18 cellular contexts compared by ENCODE assay signal in genomic region chr6:33170176-33171095, GRCh38. TPM values are rescaled to one million over a fixed set of nuclear protein-coding genes. Genes with fewer than 3 reads are reported as not detected.
DNase-seq lines count a peak whose midpoint lies in the region; ATAC-seq, FAIRE-seq and TF ChIP-seq lines count a peak whose summit lies in the region.
"Had no signal": no experiment of that assay in that cellular context is flagged by ENCODE, and none has a peak within 500 bp of the region (broad histone marks: within the 10 kb centered on the region; RNA-seq: fewer than 3 reads in every experiment).

No MANE protein-coding gene starts in this region.

- no peaks in the 10 kb centered on the region for H3K9me2 ChIP-seq in GM23248 (ENCODE audit: insufficient read depth)

- H3K4me2 ChIP-seq in GM23248 (ENCODE audit: unreplicated experiment) (no peak overlapping the region), K562 (ENCODE audit: insufficient read depth, low read length) (no peak overlapping the region)

- TF ChIP-seq RAD21 in K562 (CRISPR knock-in tag; conservative IDR thresholded peaks at IDR 0.05 in 1 of 2, IDR thresholded peaks at IDR 0.05 in 1 of 2): no peak

- no peaks in the 10 kb centered on the region for H4K20me1 ChIP-seq in GM23248 (ENCODE audit: insufficient read depth)
- H4K20me1 ChIP-seq in K562 (replicated peaks; ENCODE audit: control insufficient read depth, insufficient read depth, low read length): peaks cover 4% of the 10 kb centered on the region; the same call in 1 of the 2 replicates

- CTCF ChIA-PET in K562 (lab: Yijun Ruan, JAX; ENCODE audit: low intra/inter-chr PET ratio): interaction anchor here (1.1 to 2.7 kb wide), 2 partner anchors 23 to 47 kb away, joined by 3 to 20 read pairs; no protein-coding TSS in a partner anchor

- TF ChIP-seq POLR2A in K562 (conservative IDR thresholded peaks at IDR 0.05) (no peak), spleen (IDR thresholded peaks at IDR 0.05) (no peak), Peyer's patch (IDR thresholded peaks at IDR 0.05) (no peak), upper lobe of left lung (IDR thresholded peaks at IDR 0.05) (no peak)

- TF ChIP-seq CTCF in K562 (IDR thresholded peaks at IDR 0.05 in 2 of 3, conservative IDR thresholded peaks at IDR 0.05 in 1 of 3; ENCODE audit: insufficient read depth in 2 of 3, low read depth in 1 of 3, low read length in 3 of 3): no peak
- no peak for TF ChIP-seq CTCF in spleen (IDR thresholded peaks at IDR 0.05 in 8 of 11, conservative IDR thresholded peaks at IDR 0.05 in 3 of 11)
- no peak for TF ChIP-seq CTCF in Peyer's patch (IDR thresholded peaks at IDR 0.05)
- no peak for TF ChIP-seq CTCF in upper lobe of left lung (IDR thresholded peaks at IDR 0.05)

- H3F3A ChIP-seq in GM23248 (ENCODE audit: insufficient read depth): no peaks in the 10 kb centered on the region

- H3K9me3 ChIP-seq in GM23248 (ENCODE audit: low read depth) (no peaks in the 10 kb centered on the region), K562 (replicated peaks; ENCODE audit: control insufficient read depth, insufficient read depth, low read depth, low read length) (no peaks in the 10 kb centered on the region), spleen (no peaks in the 10 kb centered on the region), Peyer's patch (no peaks in the 10 kb centered on the region), upper lobe of left lung (no peaks in the 10 kb centered on the region)
- H3K9me3 ChIP-seq: heart left ventricle had no signal

- POLR2A ChIA-PET in K562 (lab: Yijun Ruan, JAX): interaction anchor here (1.1 kb wide), 1 partner anchor 79 kb away, joined by 4 read pairs; no protein-coding TSS in a partner anchor

- no peak for FAIRE-seq in K562 (lab: Jason Lieb, UNC)
- FAIRE-seq: A204.1 had no signal

- H3K9ac ChIP-seq in GM23248 (no peak overlapping the region), K562 (ENCODE audit: insufficient read depth in 1 of 2, low read depth in 2 of 2, low read length in 2 of 2) (peak overlapping the region in 1 of 2 experiments; percentile 59; a peak in 1 of 4 replicates)

- H2AFZ ChIP-seq in GM23248 (no peak overlapping the region), K562 (ENCODE audit: low read depth, low read length) (no peak overlapping the region)

- WGBS in GM23248 (ENCODE audit: low coverage in 1 of 2, low lambda C conversion rate in 2 of 2, missing lambda C conversion rate in 2 of 2), 2 experiments: 83 to 90% methylated on average over 8 to 10 of the region's 10 CpGs
- WGBS in K562 (ENCODE audit: insufficient coverage, low coverage, missing lambda C conversion rate): 32% methylated on average over 9 of the region's 10 CpGs
- WGBS in spleen, 5 donors: 70 to 77% (median 74%) methylated on average over 10 of the region's 10 CpGs
- 82 to 88% methylated on average over 7 to 10 of the region's 10 CpGs for WGBS in upper lobe of left lung, 2 donors

- intact Hi-C loops in K562 (cut with micrococcal nuclease) (no loop called here), spleen (cut with DNase I; ENCODE audit: low total_unique reads) (no loop called here)

- H3K4me3 ChIP-seq in GM23248 (no peak overlapping the region), K562 (no peak overlapping the region), spleen (no peak overlapping the region), Peyer's patch (no peak overlapping the region), upper lobe of left lung (no peak overlapping the region)
- H3K4me3 ChIP-seq: heart left ventricle had no signal

- DNase-seq in activated CD4-positive, CD25-positive, alpha-beta regulatory T cell treated with anti-CD3 and anti-CD28 coated beads, Interleukin-2, amount 50 U/mL, for 72 hours: peak; percentile 27
- DNase-seq in GM23248 (peak; percentile 14), K562 (ENCODE audit: extremely low read depth in 1 of 4, low spot score in 3 of 4) (no peak), spleen (peak; percentile 57), Peyer's patch (no peak), upper lobe of left lung (no peak)
- DNase-seq: activated T-cell treated with anti-CD3 and anti-CD28 coated beads, Interleukin-2, amount 50 U/mL, for 72 hours; Calu3; H9; heart left ventricle; KBM-7; left colon; NCI-H187 treated with DMSO at 0.1 percent for 48 hours; NCI-H69 had no signal

- H3K36me3 ChIP-seq in GM23248 (ENCODE audit: low read depth) (no peaks in the 10 kb centered on the region), K562 (ENCODE audit: control insufficient read depth, insufficient read depth, low read length) (no peaks in the 10 kb centered on the region), spleen (no peaks in the 10 kb centered on the region), Peyer's patch (no peaks in the 10 kb centered on the region), upper lobe of left lung (no peaks in the 10 kb centered on the region)
- H3K36me3 ChIP-seq: heart left ventricle had no signal

- in situ Hi-C loops in GM23248 (cut with MboI): no loop called here
- in situ Hi-C loops in K562 (cut with MboI): no loop called here

- TF ChIP-seq EP300 in K562 (IDR thresholded peaks at IDR 0.05; ENCODE audit: low read length): no peak
- TF ChIP-seq EP300 in upper lobe of left lung (IDR thresholded peaks at IDR 0.05): no peak

- H3K79me2 ChIP-seq in GM23248 (ENCODE audit: insufficient read depth) (no peaks in the 10 kb centered on the region), K562 (ENCODE audit: control insufficient read depth, insufficient read depth, low read length) (no peaks in the 10 kb centered on the region)

- no peaks in the 10 kb centered on the region for H3K4me1 ChIP-seq in GM23248 (ENCODE audit: insufficient read depth)
- peaks cover 0 to 9% of the 10 kb centered on the region in 2 experiments; a peak in 1 of 5 replicates for H3K4me1 ChIP-seq in K562 (replicated peaks in 1 of 2; ENCODE audit: control insufficient read depth in 2 of 2, insufficient read depth in 2 of 2, low read length in 2 of 2)
- no peaks in the 10 kb centered on the region for H3K4me1 ChIP-seq in spleen
- no peaks in the 10 kb centered on the region for H3K4me1 ChIP-seq in Peyer's patch
- H3K4me1 ChIP-seq in upper lobe of left lung: no peaks in the 10 kb centered on the region
- H3K4me1 ChIP-seq: heart left ventricle had no signal

- no peak for ATAC-seq in activated CD4-positive, CD25-positive, alpha-beta regulatory T cell treated with anti-CD3 and anti-CD28 coated beads, Interleukin-2, amount 50 U/mL, for 24 hours
- ATAC-seq in K562: peak; percentile 11; the same call in 1 of the 3 replicates
- no peak for ATAC-seq in upper lobe of left lung (ENCODE audit: low FRiP score in 2 of 2)
- no peak for ATAC-seq in HG03520 (IDR thresholded peaks at IDR 0.05; ENCODE audit: unreplicated experiment)
- ATAC-seq: activated T-cell treated with anti-CD3 and anti-CD28 coated beads, Interleukin-2, amount 50 U/mL, for 72 hours; heart left ventricle; left colon had no signal

- no peaks in the 10 kb centered on the region for H3K27me3 ChIP-seq in GM23248 (replicated peaks; ENCODE audit: insufficient read depth)
- H3K27me3 ChIP-seq in K562 (ENCODE audit: control insufficient read depth in 2 of 2, insufficient read depth in 2 of 2, low read length in 2 of 2): peaks cover 7 to 27% of the 10 kb centered on the region in 2 experiments; a peak in 4 of 5 replicates
- peaks cover 0 to 6% (median 0%) of the 10 kb centered on the region in 7 donors for H3K27me3 ChIP-seq in spleen (replicated peaks in 1 of 7)
- no peaks in the 10 kb centered on the region for H3K27me3 ChIP-seq in Peyer's patch
- no peaks in the 10 kb centered on the region for H3K27me3 ChIP-seq in upper lobe of left lung
- H3K27me3 ChIP-seq: heart left ventricle had no signal

- BruUV-seq in K562 (replicated peaks; lab: Mats Ljungman, UMichigan): no TSS peak

- H3K27ac ChIP-seq in GM23248 (no peak overlapping the region), K562 (ENCODE audit: extremely low read depth, low read depth, low read length) (no peak overlapping the region), spleen (no peak overlapping the region), Peyer's patch (no peak overlapping the region), upper lobe of left lung (no peak overlapping the region)
- H3K27ac ChIP-seq: epithelial cell of prostate, heart left ventricle had no signal

- no peaks in the 10 kb centered on the region for H3K9me1 ChIP-seq in K562 (ENCODE audit: control insufficient read depth, insufficient read depth, low read length)

RNA-seq across cellular contexts. Expression of gene COL11A2, which starts 21.8 kb away (rescaled TPM):
- total RNA-seq in GM23248 (2014; rRNA removed; shearing (Covaris generic)): 0.25 and 0.32 TPM in 2 replicates
- polyA plus RNA-seq in GM23248 (2016; fragmentation: Nextera tagmentation; extraction: Ambion mirVana): 0.05 and 0.31 TPM in 2 replicates
- 0.30 and 2.2 TPM in 2 replicates for total RNA-seq in K562 (2011; cell fraction: chromatin; rRNA removed; ENCODE audit: low replicate concordance)
- total RNA-seq in K562 (2011; cell fraction: nucleolus; rRNA removed): 0.83 and 1.1 TPM in 2 replicates
- total RNA-seq in K562 (2011; cell fraction: nucleoplasm; rRNA removed): 0.92 and 0.95 TPM in 2 replicates
- 0.05 and 0.37 TPM in 2 replicates for total RNA-seq in K562 (2014; rRNA removed)
- total RNA-seq in K562 (2014; rRNA removed; fragmentation: Illumina TruSeq; extraction: Trizol): 0.04 TPM in 1 of 2 replicates, not detected in the other
- 0.15 and 0.22 TPM in 2 replicates for total RNA-seq in K562 (2015; rRNA removed; fragmentation: Illumina TruSeq; extraction: Trizol)
- 0.16 and 0.35 TPM in 2 replicates for total RNA-seq in K562 (2021)
- polyA plus RNA-seq in K562 (2011; rRNA removed): 0.13 and 0.61 TPM in 2 replicates
- 0.13 and 0.15 TPM in 2 replicates for polyA plus RNA-seq in K562 (2011; cell fraction: cytosol; rRNA removed)
- 2.1 and 3.4 TPM in 2 replicates for polyA plus RNA-seq in K562 (2011; cell fraction: nucleus; rRNA removed)
- polyA plus RNA-seq in K562 (2012): 0.26 and 1.00 TPM in 2 replicates
- polyA plus RNA-seq in K562 (2014; fragmentation: Illumina TruSeq; extraction: Trizol): 0.06 and 0.11 TPM in 2 replicates
- under 1 TPM in 1 of 2 experiments, not detected in 1; 0.04 TPM for polyA plus RNA-seq in K562 (2014; fragmentation: Nextera tagmentation; extraction: Ambion mirVana)
- polyA plus RNA-seq in K562 (2014; rRNA removed): 0.19 and 0.32 TPM in 2 replicates
- not detected in 2 replicates for polyA minus RNA-seq in K562 (2011; rRNA and poly(A)+ RNA removed)
- polyA minus RNA-seq in K562 (2011; cell fraction: cytosol; rRNA and poly(A)+ RNA removed): not detected in 2 replicates
- 0.27 and 0.89 TPM in 2 replicates for polyA minus RNA-seq in K562 (2011; cell fraction: nucleus; rRNA and poly(A)+ RNA removed)
- 1 to 10 TPM in 6 of 7 donors, under 1 TPM in 1; 0.79 to 2.4 (median 1.3) TPM for total RNA-seq in spleen
- polyA plus RNA-seq in spleen: 1 to 10 TPM in 2 of 3 donors, under 1 TPM in 1; 0.68 to 2.2 (median 1.8) TPM
- 1 to 10 TPM in 1 of 4 donors, under 1 TPM in 2, not detected in 1; 0.18 to 2.5 (median 0.54) TPM for total RNA-seq in Peyer's patch
- total RNA-seq in upper lobe of left lung: 1 to 10 TPM in 2 of 6 donors, under 1 TPM in 4; 0.20 to 2.1 (median 0.74) TPM

RNA-seq across cellular contexts. Expression of gene RXRB, which starts 30.0 kb away (rescaled TPM):
- 27.7 and 28.8 TPM in 2 replicates for total RNA-seq in GM23248 (2014; rRNA removed; shearing (Covaris generic))
- 28.1 and 28.9 TPM in 2 replicates for polyA plus RNA-seq in GM23248 (2016; fragmentation: Nextera tagmentation; extraction: Ambion mirVana)
- total RNA-seq in K562 (2011; cell fraction: chromatin; rRNA removed; ENCODE audit: low replicate concordance): 106 and 228 TPM in 2 replicates
- total RNA-seq in K562 (2011; cell fraction: nucleolus; rRNA removed): 118 and 121 TPM in 2 replicates
- 116 TPM in 2 replicates for total RNA-seq in K562 (2011; cell fraction: nucleoplasm; rRNA removed)
- 18.4 and 18.9 TPM in 2 replicates for total RNA-seq in K562 (2014; rRNA removed)
- 8.5 and 9.7 TPM in 2 replicates for total RNA-seq in K562 (2014; rRNA removed; fragmentation: Illumina TruSeq; extraction: Trizol)
- total RNA-seq in K562 (2015; rRNA removed; fragmentation: Illumina TruSeq; extraction: Trizol): 13.2 and 14.6 TPM in 2 replicates
- 30.3 and 33.9 TPM in 2 replicates for total RNA-seq in K562 (2021)
- polyA plus RNA-seq in K562 (2011; rRNA removed): 32.6 and 57.5 TPM in 2 replicates
- polyA plus RNA-seq in K562 (2011; cell fraction: cytosol; rRNA removed): 26.3 and 30.2 TPM in 2 replicates
- 207 and 268 TPM in 2 replicates for polyA plus RNA-seq in K562 (2011; cell fraction: nucleus; rRNA removed)
- polyA plus RNA-seq in K562 (2012): 32.0 and 41.3 TPM in 2 replicates
- polyA plus RNA-seq in K562 (2014; fragmentation: Illumina TruSeq; extraction: Trizol): 28.4 and 29.9 TPM in 2 replicates
- polyA plus RNA-seq in K562 (2014; fragmentation: Nextera tagmentation; extraction: Ambion mirVana): 1 to 10 TPM in 1 of 2 experiments, under 1 TPM in 1; 0.76 to 2.1 TPM
- 25.8 and 35.5 TPM in 2 replicates for polyA plus RNA-seq in K562 (2014; rRNA removed)
- polyA minus RNA-seq in K562 (2011; rRNA and poly(A)+ RNA removed): 26.8 and 31.2 TPM in 2 replicates
- polyA minus RNA-seq in K562 (2011; cell fraction: cytosol; rRNA and poly(A)+ RNA removed): 16.5 and 20.0 TPM in 2 replicates
- polyA minus RNA-seq in K562 (2011; cell fraction: nucleus; rRNA and poly(A)+ RNA removed): 24.8 and 43.4 TPM in 2 replicates
- 10 to 100 TPM; 30.9 to 66.8 (median 54.2) TPM for total RNA-seq in spleen
- polyA plus RNA-seq in spleen: 10 to 100 TPM; 29.1 to 72.4 (median 53.0) TPM
- total RNA-seq in Peyer's patch: 10 to 100 TPM; 23.1 to 56.7 (median 36.6) TPM
- total RNA-seq in upper lobe of left lung: 10 to 100 TPM; 19.3 to 67.1 (median 48.4) TPM

RNA-seq across cellular contexts. Expression of gene SLC39A7, which starts 30.2 kb away (rescaled TPM):
- 126 and 147 TPM in 2 replicates for total RNA-seq in GM23248 (2014; rRNA removed; shearing (Covaris generic))
- polyA plus RNA-seq in GM23248 (2016; fragmentation: Nextera tagmentation; extraction: Ambion mirVana): 24.7 and 26.9 TPM in 2 replicates
- 181 and 256 TPM in 2 replicates for total RNA-seq in K562 (2011; cell fraction: chromatin; rRNA removed; ENCODE audit: low replicate concordance)
- total RNA-seq in K562 (2011; cell fraction: nucleolus; rRNA removed): 225 and 235 TPM in 2 replicates
- total RNA-seq in K562 (2011; cell fraction: nucleoplasm; rRNA removed): 285 and 295 TPM in 2 replicates
- 154 and 161 TPM in 2 replicates for total RNA-seq in K562 (2014; rRNA removed)
- 112 and 117 TPM in 2 replicates for total RNA-seq in K562 (2014; rRNA removed; fragmentation: Illumina TruSeq; extraction: Trizol)
- total RNA-seq in K562 (2015; rRNA removed; fragmentation: Illumina TruSeq; extraction: Trizol): 121 and 122 TPM in 2 replicates
- total RNA-seq in K562 (2021): 133 and 159 TPM in 2 replicates
- polyA plus RNA-seq in K562 (2011; rRNA removed): 112 and 116 TPM in 2 replicates
- polyA plus RNA-seq in K562 (2011; cell fraction: cytosol; rRNA removed): 129 and 140 TPM in 2 replicates
- polyA plus RNA-seq in K562 (2011; cell fraction: nucleus; rRNA removed): 120 and 135 TPM in 2 replicates
- 150 and 152 TPM in 2 replicates for polyA plus RNA-seq in K562 (2012)
- polyA plus RNA-seq in K562 (2014; fragmentation: Illumina TruSeq; extraction: Trizol): 169 and 222 TPM in 2 replicates
- polyA plus RNA-seq in K562 (2014; fragmentation: Nextera tagmentation; extraction: Ambion mirVana): 10 to 100 TPM; 21.7 to 23.5 TPM
- polyA plus RNA-seq in K562 (2014; rRNA removed): 150 and 169 TPM in 2 replicates
- polyA minus RNA-seq in K562 (2011; rRNA and poly(A)+ RNA removed): 85.9 and 92.0 TPM in 2 replicates
- polyA minus RNA-seq in K562 (2011; cell fraction: cytosol; rRNA and poly(A)+ RNA removed): 44.7 and 50.8 TPM in 2 replicates
- 42.8 and 74.4 TPM in 2 replicates for polyA minus RNA-seq in K562 (2011; cell fraction: nucleus; rRNA and poly(A)+ RNA removed)
- total RNA-seq in spleen: 10 to 100 TPM; 42.8 to 58.7 (median 48.8) TPM
- 10 to 100 TPM; 28.8 to 42.3 (median 33.8) TPM for polyA plus RNA-seq in spleen
- total RNA-seq in Peyer's patch: 10 to 100 TPM; 33.8 to 99.0 (median 55.0) TPM
- 100 to 1,000 TPM in 2 of 6 donors, 10 to 100 TPM in 4; 37.7 to 104 (median 86.7) TPM for total RNA-seq in upper lobe of left lung

RNA-seq across cellular contexts. Expression of gene HSD17B8, which starts 34.0 kb away (rescaled TPM):
- total RNA-seq in GM23248 (2014; rRNA removed; shearing (Covaris generic)): 1.8 and 3.7 TPM in 2 replicates
- polyA plus RNA-seq in GM23248 (2016; fragmentation: Nextera tagmentation; extraction: Ambion mirVana): 5.3 and 5.6 TPM in 2 replicates
- 8.8 and 25.7 TPM in 2 replicates for total RNA-seq in K562 (2011; cell fraction: chromatin; rRNA removed; ENCODE audit: low replicate concordance)
- 26.0 and 28.7 TPM in 2 replicates for total RNA-seq in K562 (2011; cell fraction: nucleolus; rRNA removed)
- 17.3 and 18.1 TPM in 2 replicates for total RNA-seq in K562 (2011; cell fraction: nucleoplasm; rRNA removed)
- total RNA-seq in K562 (2014; rRNA removed): 32.5 and 38.9 TPM in 2 replicates
- 12.4 and 14.2 TPM in 2 replicates for total RNA-seq in K562 (2014; rRNA removed; fragmentation: Illumina TruSeq; extraction: Trizol)
- 8.1 and 10.0 TPM in 2 replicates for total RNA-seq in K562 (2015; rRNA removed; fragmentation: Illumina TruSeq; extraction: Trizol)
- total RNA-seq in K562 (2021): 20.5 and 22.0 TPM in 2 replicates
- polyA plus RNA-seq in K562 (2011; rRNA removed): 15.6 and 30.3 TPM in 2 replicates
- 20.6 and 74.0 TPM in 2 replicates for polyA plus RNA-seq in K562 (2011; cell fraction: cytosol; rRNA removed)
- 30.2 and 58.4 TPM in 2 replicates for polyA plus RNA-seq in K562 (2011; cell fraction: nucleus; rRNA removed)
- polyA plus RNA-seq in K562 (2012): 19.8 and 22.7 TPM in 2 replicates
- polyA plus RNA-seq in K562 (2014; fragmentation: Illumina TruSeq; extraction: Trizol): 10.3 and 13.6 TPM in 2 replicates
- polyA plus RNA-seq in K562 (2014; fragmentation: Nextera tagmentation; extraction: Ambion mirVana): 1 to 10 TPM; 3.7 to 4.7 TPM
- 35.2 and 37.3 TPM in 2 replicates for polyA plus RNA-seq in K562 (2014; rRNA removed)
- 6.8 and 15.1 TPM in 2 replicates for polyA minus RNA-seq in K562 (2011; rRNA and poly(A)+ RNA removed)
- polyA minus RNA-seq in K562 (2011; cell fraction: cytosol; rRNA and poly(A)+ RNA removed): 1.5 and 8.9 TPM in 2 replicates
- 7.9 and 9.8 TPM in 2 replicates for polyA minus RNA-seq in K562 (2011; cell fraction: nucleus; rRNA and poly(A)+ RNA removed)
- total RNA-seq in spleen: 10 to 100 TPM in 5 of 7 donors, 1 to 10 TPM in 2; 8.7 to 20.1 (median 14.9) TPM
- 10 to 100 TPM; 15.8 to 24.1 (median 16.5) TPM for polyA plus RNA-seq in spleen
- total RNA-seq in Peyer's patch: 10 to 100 TPM; 26.4 to 58.0 (median 44.0) TPM
- total RNA-seq in upper lobe of left lung: 10 to 100 TPM in 5 of 6 donors, 1 to 10 TPM in 1; 8.2 to 39.3 (median 28.7) TPM

RNA-seq across cellular contexts. Expression of gene RING1, which starts 37.9 kb away (rescaled TPM):
- 35.8 and 37.6 TPM in 2 replicates for total RNA-seq in GM23248 (2014; rRNA removed; shearing (Covaris generic))
- polyA plus RNA-seq in GM23248 (2016; fragmentation: Nextera tagmentation; extraction: Ambion mirVana) (11.3 and 12.7 TPM in 2 replicates), K562 (2011; rRNA removed) (28.7 and 32.3 TPM in 2 replicates), K562 (2014; fragmentation: Illumina TruSeq; extraction: Trizol) (44.2 and 45.4 TPM in 2 replicates), K562 (2014; fragmentation: Nextera tagmentation; extraction: Ambion mirVana) (1 to 10 TPM; 4.2 to 4.8 TPM), K562 (2014; rRNA removed) (54.4 and 59.1 TPM in 2 replicates), spleen (10 to 100 TPM; 29.2 to 42.3 (median 32.5) TPM)
- total RNA-seq in K562 (2011; cell fraction: chromatin; rRNA removed; ENCODE audit: low replicate concordance): 19.1 and 48.9 TPM in 2 replicates
- 35.5 and 38.2 TPM in 2 replicates for total RNA-seq in K562 (2011; cell fraction: nucleolus; rRNA removed)
- 24.5 and 29.3 TPM in 2 replicates for total RNA-seq in K562 (2011; cell fraction: nucleoplasm; rRNA removed)
- total RNA-seq in K562 (2014; rRNA removed) (40.2 and 50.0 TPM in 2 replicates), K562 (2014; rRNA removed; fragmentation: Illumina TruSeq; extraction: Trizol) (24.6 and 27.5 TPM in 2 replicates), K562 (2015; rRNA removed; fragmentation: Illumina TruSeq; extraction: Trizol) (32.8 and 36.9 TPM in 2 replicates), K562 (2021) (45.2 and 52.0 TPM in 2 replicates), spleen (10 to 100 TPM; 13.4 to 37.8 (median 29.6) TPM), Peyer's patch (10 to 100 TPM; 18.2 to 38.0 (median 20.7) TPM), upper lobe of left lung (10 to 100 TPM; 17.9 to 50.6 (median 40.4) TPM)
- polyA plus RNA-seq in K562 (2011; cell fraction: cytosol; rRNA removed): 32.0 and 49.7 TPM in 2 replicates
- polyA plus RNA-seq in K562 (2011; cell fraction: nucleus; rRNA removed): 71.2 and 99.4 TPM in 2 replicates
- polyA plus RNA-seq in K562 (2012): 53.8 and 61.3 TPM in 2 replicates
- polyA minus RNA-seq in K562 (2011; rRNA and poly(A)+ RNA removed): 9.4 and 21.5 TPM in 2 replicates
- 13.9 and 17.4 TPM in 2 replicates for polyA minus RNA-seq in K562 (2011; cell fraction: cytosol; rRNA and poly(A)+ RNA removed)
- polyA minus RNA-seq in K562 (2011; cell fraction: nucleus; rRNA and poly(A)+ RNA removed): 5.3 and 8.9 TPM in 2 replicates

Comparison
In these comparisons a context has a peak if more than half of its experiments do, and no peak if none do; other contexts are left out.
1. DNase-seq: peak in activated CD4-positive, CD25-positive, alpha-beta regulatory T cell treated with anti-CD3 and anti-CD28 coated beads, Interleukin-2, amount 50 U/mL, for 72 hours (single experiment), GM23248 (single experiment) and spleen (single experiment); none in K562 (0 of 4), Peyer's patch (0 of 3) and upper lobe of left lung (0 of 2).